ENCODE assay signal across 30 cellular contexts in genomic region chr21:43707462-43707861, GRCh38.
"Had no signal": no experiment of that assay in that cellular context is flagged by ENCODE, and none has a peak within 500 bp of the region (broad histone marks: within the 10 kb centered on the region; RNA-seq: fewer than 3 reads in every experiment).

No MANE protein-coding gene starts in this region.

- H3K9me3 ChIP-seq: adrenal gland, ascending aorta, breast epithelium, esophagus muscularis mucosa, gastrocnemius medialis had no signal

- H3K36me3 ChIP-seq: adrenal gland, ascending aorta, breast epithelium, cardiac muscle cell, esophagus muscularis mucosa, gastrocnemius medialis, heart left ventricle had no signal

- H3K4me3 ChIP-seq: adrenal gland, ascending aorta, breast epithelium, cardiac muscle cell, coronary artery, dorsolateral prefrontal cortex, esophagus muscularis mucosa, gastrocnemius medialis, heart left ventricle had no signal

- DNase-seq: activated CD4-positive, alpha-beta memory T cell treated with anti-CD3 and anti-CD28 coated beads for 36 hours; activated CD4-positive, alpha-beta T cell treated with anti-CD3 and anti-CD28 coated beads for 36 hours; activated CD4-positive, alpha-beta T cell treated with anti-CD3 and anti-CD28 coated beads, Interleukin-2, amount 10 ng/mL, durations not matched to agents 24 days and 14 days; activated CD4-positive, CD25-positive, alpha-beta regulatory T cell; activated CD4-positive, CD25-positive, alpha-beta regulatory T cell treated with anti-CD3 and anti-CD28 coated beads, Interleukin-2, amount 50 U/mL, for 72 hours; activated CD8-positive, alpha-beta memory T cell treated with anti-CD3 and anti-CD28 coated beads, Interleukin-2, amount 50 U/mL, for 4 hours; activated CD8-positive, alpha-beta T cell treated with anti-CD3 and anti-CD28 coated beads, Interleukin-2, amount 10 ng/mL, durations not matched to agents 7 days and 5 days; activated effector memory CD4-positive, alpha-beta T cell treated with anti-CD3 and anti-CD28 coated beads, Interleukin-2, amount 50 U/mL, for 16 hours; activated naive CD4-positive, alpha-beta T cell treated with anti-CD3 and anti-CD28 coated beads for 36 hours; activated naive CD8-positive, alpha-beta T cell treated with anti-CD3 and anti-CD28 coated beads for 36 hours; activated naive CD8-positive, alpha-beta T cell treated with anti-CD3 and anti-CD28 coated beads, Interleukin-2, amount 50 U/mL, for 24 hours; activated T-cell treated with anti-CD3 and anti-CD28 coated beads, Interleukin-2, amount 50 U/mL, for 1 hour; activated T-cell treated with anti-CD3 and anti-CD28 coated beads, Interleukin-2, amount 50 U/mL, for 48 hours; adrenal gland; amygdala; dorsolateral prefrontal cortex; effector memory CD4-positive, alpha-beta T cell; erythroblast; foreskin keratinocyte; gastrocnemius medialis; glutamatergic neuron; heart left ventricle; T-helper 1 cell; T-helper 17 cell; T1000 had no signal

- ATAC-seq: activated CD4-positive, alpha-beta T cell treated with anti-CD3 and anti-CD28 coated beads for 36 hours; activated CD8-positive, alpha-beta T cell treated with anti-CD3 and anti-CD28 coated beads, Interleukin-2, amount 10 ng/mL, durations not matched to agents 7 days and 5 days; activated naive CD8-positive, alpha-beta T cell treated with anti-CD3 and anti-CD28 coated beads, Interleukin-2, amount 50 U/mL, for 24 hours; foreskin keratinocyte; gastrocnemius medialis; heart left ventricle had no signal

- H3K27me3 ChIP-seq: adrenal gland, ascending aorta, breast epithelium, cardiac muscle cell, dorsolateral prefrontal cortex, foreskin keratinocyte, gastrocnemius medialis, heart left ventricle had no signal

- H3K27ac ChIP-seq: adrenal gland, ascending aorta, breast epithelium, cardiac muscle cell, coronary artery, dorsolateral prefrontal cortex, esophagus muscularis mucosa, foreskin keratinocyte, gastrocnemius medialis, heart left ventricle had no signal

- H3K4me1 ChIP-seq: breast epithelium had no signal
